ENCODE assay signal across 22 cellular contexts in genomic region chr5:157920828-157921170, GRCh38.
"Had no signal": no experiment of that assay in that cellular context is flagged by ENCODE, and none has a peak within 500 bp of the region (broad histone marks: within the 10 kb centered on the region; RNA-seq: fewer than 3 reads in every experiment).

No MANE protein-coding gene starts in this region.

- FAIRE-seq: endothelial cell of umbilical vein, frontal cortex had no signal

- H3K9me3 ChIP-seq: heart left ventricle, lower lobe of right lung, prostate gland, right lobe of liver, testis, tibial nerve had no signal

- H3K9ac ChIP-seq: parathyroid adenoma had no signal

- H3K36me3 ChIP-seq: heart left ventricle, lower lobe of right lung, prostate gland, right lobe of liver, tibial nerve had no signal

- DNase-seq: cerebellar nuclear complex; effector CD4-positive, alpha-beta T cell; endodermal cell; erythroblast; heart left ventricle; hippocampal formation; naive B cell; occipital lobe; right lobe of liver; stimulated activated CD4-positive, alpha-beta T cell treated with anti-CD3 and anti-CD28 coated beads, Interleukin-4, amount 100 ng/mL, for 1 hour; stimulated activated CD8-positive, alpha-beta memory T cell treated with anti-CD3 and anti-CD28 coated beads, Interleukin-4, amount 100 ng/mL, for 48 hours; stimulated activated naive CD8-positive, alpha-beta T cell treated with anti-CD3 and anti-CD28 coated beads, Interleukin-15, amount 100 ng/mL, for 72 hours; testis had no signal

- H3K4me1 ChIP-seq: prostate gland had no signal

- H3K27me3 ChIP-seq: heart left ventricle, right lobe of liver, testis, tibial nerve had no signal

- H3K79me2 ChIP-seq: parathyroid adenoma had no signal

- H3K27ac ChIP-seq: coronary artery, heart left ventricle, parathyroid adenoma, prostate gland, right lobe of liver, testis, tibial nerve had no signal

- ATAC-seq: heart left ventricle; left lobe of liver; stimulated activated effector memory CD8-positive, alpha-beta T cell treated with anti-CD3 and anti-CD28 coated beads, Interleukin-12 subunit alpha, Interleukin-12 subunit beta, amount 100 ng/mL, for 72 hours; stimulated activated naive CD8-positive, alpha-beta T cell treated with anti-CD3 and anti-CD28 coated beads, Interleukin-15, amount 100 ng/mL, for 72 hours had no signal

- H3K4me3 ChIP-seq: coronary artery, heart left ventricle, lower lobe of right lung, prostate gland, right lobe of liver, testis, tibial nerve had no signal
